ENCODE assay signal across 13 cellular contexts in the genomic region with DNA sequence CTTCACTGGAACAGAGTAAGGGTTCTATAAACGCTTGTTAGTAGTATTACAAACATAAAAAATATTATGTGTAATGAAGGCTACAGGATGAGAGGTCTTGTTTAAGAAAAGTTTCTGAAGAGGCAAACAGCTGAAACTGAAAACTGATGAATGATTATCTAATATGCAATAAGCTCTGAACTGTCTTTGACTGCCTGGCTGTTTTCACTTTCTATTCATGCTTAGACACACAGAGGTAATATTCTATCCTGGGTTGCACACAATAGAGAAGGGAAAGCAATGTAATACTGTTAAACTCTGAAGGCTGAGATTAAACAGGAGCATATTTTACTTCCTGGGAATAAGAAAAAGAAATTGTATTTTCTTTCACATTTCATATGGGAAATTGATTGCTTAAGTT.
DNase-seq lines count a peak whose midpoint lies in the region; ATAC-seq lines count a peak whose summit lies in the region.
"Had no signal": no experiment of that assay in that cellular context is flagged by ENCODE, and none has a peak within 500 bp of the region (broad histone marks: within the 10 kb centered on the region; RNA-seq: fewer than 3 reads in every experiment).

No MANE protein-coding gene starts in this region.

- H2BK120ac ChIP-seq in mesenchymal stem cell (ENCODE audit: low read depth, low read length), result no peak overlapping the region

- no peaks in the 10 kb centered on the region for H3K36me3 ChIP-seq in mesenchymal stem cell (ENCODE audit: control insufficient read depth in 1 of 2, insufficient read depth in 2 of 2, low read depth in 1 of 2, low read length in 2 of 2)

- H3K9ac ChIP-seq in mesenchymal stem cell (ENCODE audit: low read length), result no peak overlapping the region
- H3K9ac ChIP-seq: GM23248 had no signal

- H2AFZ ChIP-seq in mesenchymal stem cell (ENCODE audit: low read depth, low read length), result no peak overlapping the region
- H2AFZ ChIP-seq: GM23248 had no signal

- WGBS in mesenchymal stem cell, result no CpG with 5 or more reads among the region's 1 CpG

- DNase-seq in mesenchymal stem cell (no peak), NCI-H1436 treated with DMSO at 0.1 percent for 48 hours (lab: John Stamatoyannopoulos, UW) (no peak), LoVo (ENCODE audit: low spot score) (no peak), NCI-H446 treated with DMSO at 0.1 percent for 48 hours (lab: John Stamatoyannopoulos, UW) (no peak)
- DNase-seq: amygdala, DMS79, GM23248, hippocampal formation, NCI-H2107 had no signal

- no peak overlapping the region for H3K4me2 ChIP-seq in mesenchymal stem cell (ENCODE audit: low read length, poor library complexity, severe bottlenecking)

- H3K23ac ChIP-seq in mesenchymal stem cell (ENCODE audit: low read length in 2 of 2), result no peak overlapping the region

- no peak overlapping the region for H3K27ac ChIP-seq in mesenchymal stem cell (ENCODE audit: low read length, poor library complexity, severe bottlenecking)
- H3K27ac ChIP-seq: GM23248 had no signal

- H3K18ac ChIP-seq in mesenchymal stem cell (ENCODE audit: low read depth in 1 of 2, low read length in 2 of 2), result no peak overlapping the region

- H3K14ac ChIP-seq in mesenchymal stem cell (ENCODE audit: low read length in 2 of 2), result no peak overlapping the region

- H3K4me3 ChIP-seq in mesenchymal stem cell (ENCODE audit: insufficient read depth in 1 of 2, low read depth in 1 of 2, low read length in 2 of 2), result no peak overlapping the region
- H3K4me3 ChIP-seq: GM23248 had no signal

- ATAC-seq in GM18499 (IDR thresholded peaks at IDR 0.05; ENCODE audit: insufficient read depth, unreplicated experiment) (peak; percentile 86), GM19455 (IDR thresholded peaks at IDR 0.05; ENCODE audit: unreplicated experiment) (peak; percentile 68), HG02840 (IDR thresholded peaks at IDR 0.05; ENCODE audit: low FRiP score, unreplicated experiment) (peak; percentile 88), HG03442 (IDR thresholded peaks at IDR 0.05; ENCODE audit: unreplicated experiment) (peak; percentile 85)

- no peaks in the 10 kb centered on the region for H3K4me1 ChIP-seq in mesenchymal stem cell (ENCODE audit: control insufficient read depth, insufficient read depth, low read depth, low read length)

- H3K4ac ChIP-seq in mesenchymal stem cell (ENCODE audit: low read depth in 1 of 2, low read length in 2 of 2), result no peak overlapping the region

- H3K27me3 ChIP-seq in mesenchymal stem cell (ENCODE audit: control insufficient read depth in 1 of 2, insufficient read depth in 1 of 2, low read length in 2 of 2), result no peaks in the 10 kb centered on the region

- H3K9me3 ChIP-seq in mesenchymal stem cell (ENCODE audit: control insufficient read depth, low read length), result no peaks in the 10 kb centered on the region

- H4K91ac ChIP-seq in mesenchymal stem cell (ENCODE audit: low read length), result no peak overlapping the region

- no peak overlapping the region for H2BK12ac ChIP-seq in mesenchymal stem cell (ENCODE audit: low read length in 2 of 2)

- no peak overlapping the region for H2BK5ac ChIP-seq in mesenchymal stem cell (ENCODE audit: low read depth, low read length, poor library complexity, severe bottlenecking)

- no peak overlapping the region for H2AK5ac ChIP-seq in mesenchymal stem cell (ENCODE audit: low read length, severe bottlenecking)

- H2BK15ac ChIP-seq in mesenchymal stem cell (ENCODE audit: low read depth, poor library complexity, severe bottlenecking), result no peak overlapping the region

- H3K79me1 ChIP-seq in mesenchymal stem cell (replicated peaks; ENCODE audit: low read length, poor library complexity, severe bottlenecking), result no peaks in the 10 kb centered on the region

- H4K8ac ChIP-seq in mesenchymal stem cell (ENCODE audit: low read length), result no peak overlapping the region
